ENCODE assay signal across 26 cellular contexts in genomic region chr6:82239597-82239996, GRCh38.
"Had no signal": no experiment of that assay in that cellular context is flagged by ENCODE, and none has a peak within 500 bp of the region (broad histone marks: within the 10 kb centered on the region; RNA-seq: fewer than 3 reads in every experiment).

No MANE protein-coding gene starts in this region.

- H3K27me3 ChIP-seq: dorsolateral prefrontal cortex, esophagus squamous epithelium, gastrocnemius medialis, heart right ventricle, left lung had no signal

- H3K27ac ChIP-seq: coronary artery, epithelial cell of prostate, esophagus squamous epithelium, gastrocnemius medialis, heart right ventricle, left lung, lower lobe of right lung had no signal

- H3K4me3 ChIP-seq: coronary artery, dorsolateral prefrontal cortex, esophagus squamous epithelium, gastrocnemius medialis, heart right ventricle, left lung, lower lobe of right lung had no signal

- FAIRE-seq: endometrium, islet of Langerhans, keratinocyte had no signal

- H3K9me3 Mint-ChIP-seq: memory B cell had no signal

- DNase-seq: dermis blood vessel endothelial cell; dorsolateral prefrontal cortex; effector CD4-positive, alpha-beta T cell; effector memory CD4-positive, alpha-beta T cell; erythroblast; esophagus squamous epithelium; foreskin fibroblast; foreskin melanocyte; gastrocnemius medialis; glutamatergic neuron; head of caudate nucleus; heart right ventricle; hippocampal formation; left cardiac atrium; left lung; left ventricle myocardium superior; lower lobe of right lung; midbrain; naive thymus-derived CD4-positive, alpha-beta T cell had no signal

- H3K9me3 ChIP-seq: esophagus squamous epithelium, gastrocnemius medialis, left lung, lower lobe of right lung had no signal

- ATAC-seq: esophagus mucosa; gastrocnemius medialis; heart right ventricle; left cardiac atrium; left lung; left ventricle myocardium superior; lower lobe of right lung; naive thymus-derived CD4-positive, alpha-beta T cell had no signal

- H3K27me3 Mint-ChIP-seq: memory B cell; naive thymus-derived CD4-positive, alpha-beta T cell had no signal

- H3K27ac Mint-ChIP-seq: memory B cell; naive thymus-derived CD4-positive, alpha-beta T cell had no signal

- H3K4me3 Mint-ChIP-seq: memory B cell; naive thymus-derived CD4-positive, alpha-beta T cell had no signal
